In the genomic region with DNA sequence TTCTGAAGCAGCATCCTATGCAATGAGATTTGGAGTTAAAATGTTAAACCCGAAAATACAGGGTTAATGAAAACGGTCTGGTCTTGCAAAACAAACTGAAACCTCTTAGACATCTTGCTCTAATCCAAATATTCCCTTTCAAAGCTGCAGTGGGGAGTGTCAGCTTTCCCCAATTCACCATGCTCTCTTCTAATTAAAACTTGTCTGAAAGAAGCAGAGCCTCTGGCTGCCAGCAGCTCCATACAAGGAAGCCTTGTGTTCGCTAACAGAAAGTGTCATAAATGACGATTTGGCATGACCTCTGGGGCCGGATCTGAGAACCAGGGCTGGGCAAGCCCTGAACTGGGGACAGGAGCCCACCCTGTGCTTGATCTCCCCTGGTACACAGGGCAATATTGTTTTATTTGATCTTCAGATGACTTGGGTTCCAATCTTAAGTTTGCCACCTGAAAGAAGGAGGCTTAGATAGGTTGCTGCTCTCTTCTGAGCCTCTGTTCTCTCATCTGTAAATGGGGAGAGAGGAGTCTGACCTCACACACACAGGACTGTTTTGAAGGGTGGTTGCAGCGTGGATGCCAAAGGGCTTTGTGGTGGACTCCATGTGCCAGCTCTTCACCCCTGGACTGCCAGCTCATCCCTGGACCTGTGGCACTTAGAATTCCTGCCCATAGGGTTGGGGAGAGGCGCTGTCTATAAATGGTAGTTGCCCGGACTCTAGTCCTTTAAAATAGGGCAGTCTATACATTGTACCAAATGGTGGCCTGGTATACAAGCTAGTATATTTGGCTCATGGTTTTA, we compare ENCODE assay signal across 10 cellular contexts. TPM values are rescaled to one million over a fixed set of nuclear protein-coding genes. Genes with fewer than 3 reads are reported as not detected.
A peak's percentile ranks its signal among the peaks of the same experiment; 100 is the strongest.
DNase-seq lines count a peak whose midpoint lies in the region; ATAC-seq and TF ChIP-seq lines count a peak whose summit lies in the region.
"Had no signal": no experiment of that assay in that cellular context is flagged by ENCODE, and none has a peak within 500 bp of the region (broad histone marks: within the 10 kb centered on the region; RNA-seq: fewer than 3 reads in every experiment).

No MANE protein-coding gene starts in this region.

- H4K20me1 ChIP-seq in PC-3 (ENCODE audit: low read length), result no peaks in the 10 kb centered on the region

- H3K4me3 ChIP-seq in AG10803 (ENCODE audit: low read length) (peak overlapping the region; percentile 17), HL-60 (replicated peaks; ENCODE audit: insufficient read depth, low read length) (no peak overlapping the region), neutrophil (ENCODE audit: low read depth in 1 of 2, low read length in 1 of 2) (peak overlapping the region; percentile 69 to 77), PC-3 (ENCODE audit: low read length) (no peak overlapping the region)

- no peak for ATAC-seq in effector memory CD8-positive, alpha-beta T cell (replicated peaks)
- ATAC-seq in activated CD4-positive, CD25-positive, alpha-beta regulatory T cell treated with anti-CD3 and anti-CD28 coated beads, Interleukin-2, amount 50 U/mL, for 24 hours, result no peak
- no peak for ATAC-seq in PC-3

- no TSS peak for BruUV-seq in PC-3 (replicated peaks; lab: Mats Ljungman, UMichigan)

- H3K9me3 Mint-ChIP-seq in effector memory CD8-positive, alpha-beta T cell, result no peaks in the 10 kb centered on the region

- H3K27me3 ChIP-seq in HL-60 (ENCODE audit: insufficient read depth, poor library complexity, severe bottlenecking) (no peaks in the 10 kb centered on the region), neutrophil (no peaks in the 10 kb centered on the region), PC-3 (ENCODE audit: low read length) (no peaks in the 10 kb centered on the region)

- H3K9me2 ChIP-seq in PC-3 (replicated peaks; ENCODE audit: low read length), result no peaks in the 10 kb centered on the region

- peaks cover 30 to 45% of the 10 kb centered on the region in 2 donors for H3K4me1 Mint-ChIP-seq in effector memory CD8-positive, alpha-beta T cell (ENCODE audit: low read depth in 2 of 2)

- H3K36me3 ChIP-seq in neutrophil (peaks cover 46% of the 10 kb centered on the region), PC-3 (ENCODE audit: low read depth, low read length) (peaks cover 40% of the 10 kb centered on the region)

- POLR2A ChIA-PET in PC-3 (lab: Charles Lee; ENCODE audit: unreplicated experiment), result no interaction called here

- DNase-seq in AG10803 (ENCODE audit: low read depth), result peak; percentile 37
- no peak for DNase-seq in HL-60 (ENCODE audit: low read depth in 1 of 2, low spot score in 1 of 2)
- DNase-seq in effector memory CD8-positive, alpha-beta T cell, result no peak
- DNase-seq in HuH-7 (ENCODE audit: low spot score), result no peak
- DNase-seq in KBM-7, result no peak
- DNase-seq in PC-3, result no peak
- DNase-seq: NCI-H1436 treated with DMSO at 0.1 percent for 48 hours, WERI-Rb-1 had no signal

- H3K27ac ChIP-seq in HL-60 (replicated peaks) (peak overlapping the region; percentile 73; the same call in 1 of the 2 replicates), neutrophil (peak overlapping the region; percentile 89), PC-3 (ENCODE audit: low read length) (no peak overlapping the region)
- H3K27ac ChIP-seq: WERI-Rb-1 had no signal

- H3K36me3 Mint-ChIP-seq in effector memory CD8-positive, alpha-beta T cell (ENCODE audit: insufficient read depth), result peaks cover 50% of the 10 kb centered on the region

- H3K4me2 ChIP-seq in PC-3 (ENCODE audit: low read length), result no peak overlapping the region

- peaks cover 65% of the 10 kb centered on the region for H3K79me2 ChIP-seq in PC-3 (ENCODE audit: low read length)

- no peaks in the 10 kb centered on the region for H3F3A ChIP-seq in PC-3 (ENCODE audit: low read length, unreplicated experiment)

- in situ Hi-C loops in KBM-7 (cut with MboI; ENCODE audit: low pct_unique_long_range_greater_than_20kb, low sequenced_read_pairs), result no loop called here

- peak overlapping the region in 1 of 2 donors; percentile 94 for H3K27ac Mint-ChIP-seq in effector memory CD8-positive, alpha-beta T cell

- CTCF ChIA-PET in PC-3 (lab: Charles Lee), result no interaction called here

- peak overlapping the region; percentile 78 to 91 for H3K4me3 Mint-ChIP-seq in effector memory CD8-positive, alpha-beta T cell

- H3K9ac ChIP-seq in PC-3 (ENCODE audit: low read length), result no peak overlapping the region

- H3K4me1 ChIP-seq in neutrophil (ENCODE audit: control insufficient read depth in 1 of 2, insufficient read depth in 1 of 2, low read depth in 1 of 2, low read length in 1 of 2), result peaks cover 54 to 57% of the 10 kb centered on the region in 2 experiments
- peaks cover 18% of the 10 kb centered on the region for H3K4me1 ChIP-seq in PC-3 (ENCODE audit: insufficient read depth, low read length)

- intact Hi-C loops in PC-3 (cut with micrococcal nuclease), result no loop called here

- H3K27me3 Mint-ChIP-seq in effector memory CD8-positive, alpha-beta T cell, result no peaks in the 10 kb centered on the region

- no peaks in the 10 kb centered on the region for H3K9me3 ChIP-seq in neutrophil
- H3K9me3 ChIP-seq in PC-3 (ENCODE audit: low read length), result no peaks in the 10 kb centered on the region

- no peak for TF ChIP-seq CTCF in AG10803 (conservative IDR thresholded peaks at IDR 0.05; ENCODE audit: low read length)
- TF ChIP-seq CTCF in HL-60 (IDR thresholded peaks at IDR 0.05; ENCODE audit: insufficient read depth, low read length), result no peak
- TF ChIP-seq CTCF in neutrophil (IDR thresholded peaks at IDR 0.05), result no peak
- no peak for TF ChIP-seq CTCF in PC-3 (conservative IDR thresholded peaks at IDR 0.05; ENCODE audit: low read depth, low read length)

- no peak overlapping the region for H2AFZ ChIP-seq in PC-3 (ENCODE audit: low read length)

RNA-seq across cellular contexts. Expression of a gene that starts 7.8 kb away (rescaled TPM):
- 59.3 and 73.5 TPM in 2 replicates for total RNA-seq in PC-3 (2014; rRNA removed)

RNA-seq across cellular contexts. Expression of a gene that starts 27.1 kb away (rescaled TPM):
- 23.3 and 25.3 TPM in 2 replicates for total RNA-seq in PC-3 (2014; rRNA removed)

RNA-seq across cellular contexts. Expression of a gene that starts 44.7 kb away (rescaled TPM):
- total RNA-seq in PC-3 (2014; rRNA removed), result 2.2 and 3.2 TPM in 2 replicates

Comparison
In these comparisons a context has a peak if more than half of its experiments do, and no peak if none do; other contexts are left out.
1. H3K4me3 ChIP-seq: peak in AG10803 (single experiment) and neutrophil (2 of 2); none in HL-60 (single experiment) and PC-3 (single experiment).